Comparison of ENCODE assay signal across 2 cellular contexts in genomic region chr17:13582776-13583414, GRCh38.
A peak's percentile ranks its signal among the peaks of the same experiment; 100 is the strongest.
TF ChIP-seq lines count a peak whose summit lies in the region.

No MANE protein-coding gene starts in this region.

TF ChIP-seq in IMR-90, 13 proteins besides CTCF, POLR2A, EP300 and RAD21:
- TF ChIP-seq CEBPB (IDR thresholded peaks at IDR 0.05; ENCODE audit: low read depth, low read length) = peak; percentile 59; the same call in 1 of the 2 replicates
- TF ChIP-seq USF2 (IDR thresholded peaks at IDR 0.05; ENCODE audit: low read depth, low read length) = no peak

TF ChIP-seq in SK-N-SH treated with all-trans-retinoic acid at 6 μM for 48 hours, 23 proteins besides CTCF, POLR2A, EP300 and RAD21 (continued from another document):
- TF ChIP-seq CSRNP3 (CRISPR knock-in tag; IDR thresholded peaks at IDR 0.05) = no peak
